Comparison of ENCODE assay signal across 30 cellular contexts in genomic region chr9:37653385-37653784, GRCh38. TPM values are rescaled to one million over a fixed set of nuclear protein-coding genes. Genes with fewer than 3 reads are reported as not detected.
"Had no signal": no experiment of that assay in that cellular context is flagged by ENCODE, and none has a peak within 500 bp of the region (broad histone marks: within the 10 kb centered on the region; RNA-seq: fewer than 3 reads in every experiment).

No MANE protein-coding gene starts in this region.

- H3K4me2 ChIP-seq: hepatocyte had no signal

- H3K27me3 ChIP-seq: gastrocnemius medialis had no signal

- H3K9me3 ChIP-seq: esophagus muscularis mucosa, gastrocnemius medialis, heart right ventricle had no signal

- H3K4me3 Mint-ChIP-seq: activated CD4-positive, alpha-beta memory T cell treated with anti-CD3 and anti-CD28 coated beads, Interleukin-2, amount 10 ng/mL, durations not matched to agents 7 days and 5 days; activated CD4-positive, alpha-beta T cell treated with anti-CD3 and anti-CD28 coated beads, Interleukin-2, amount 10 ng/mL, durations not matched to agents 7 days and 5 days; activated naive CD8-positive, alpha-beta T cell; activated T-cell treated with anti-CD3 and anti-CD28 coated beads, Interleukin-2, amount 50 U/mL, for 4 hours; activated T-helper 17 cell treated with anti-CD3 and anti-CD28 coated beads, Interleukin-2, amount 50 U/mL, for 72 hours; central memory CD8-positive, alpha-beta T cell; dendritic cell treated with granulocyte-macrophage colony-stimulating factor and Interleukin-4, amounts not matched to agents 40 ng/mL and 50 ng/mL, for 4 days; WTC11 had no signal

- DNase-seq: activated CD4-positive, alpha-beta memory T cell treated with anti-CD3 and anti-CD28 coated beads, Interleukin-2, amount 10 ng/mL, durations not matched to agents 7 days and 5 days; activated CD4-positive, alpha-beta T cell treated with anti-CD3 and anti-CD28 coated beads for 1 hour; activated CD4-positive, alpha-beta T cell treated with anti-CD3 and anti-CD28 coated beads for 4 hours; activated CD4-positive, alpha-beta T cell treated with anti-CD3 and anti-CD28 coated beads, Interleukin-2, amount 10 ng/mL, durations not matched to agents 7 days and 5 days; activated CD4-positive, alpha-beta T cell treated with anti-CD3 and anti-CD28 coated beads, Interleukin-2, amount 50 U/mL, for 4 hours; activated CD8-positive, alpha-beta memory T cell treated with anti-CD3 and anti-CD28 coated beads, Interleukin-2, amount 50 U/mL, for 48 hours; activated effector memory CD4-positive, alpha-beta T cell treated with Interleukin-2 at 50 U/mL for 16 hours; activated gamma-delta T cell treated with Interleukin-2 at 50 U/mL for 16 hours; activated naive CD4-positive, alpha-beta T cell treated with anti-CD3 and anti-CD28 coated beads, Interleukin-2, amount 50 U/mL, for 16 hours; activated naive CD4-positive, alpha-beta T cell treated with Interleukin-2 at 50 U/mL for 16 hours; activated T-cell treated with anti-CD3 and anti-CD28 coated beads, Interleukin-2, amount 50 U/mL, for 4 hours; amniotic stem cell; anterior cingulate cortex; brain microvascular endothelial cell; dorsolateral prefrontal cortex; effector memory CD4-positive, alpha-beta T cell; erythroblast; foreskin keratinocyte; gastrocnemius medialis; heart right ventricle; T-helper 2 cell had no signal

- H3K9me3 Mint-ChIP-seq: activated CD4-positive, alpha-beta memory T cell treated with anti-CD3 and anti-CD28 coated beads, Interleukin-2, amount 10 ng/mL, durations not matched to agents 7 days and 5 days; activated CD4-positive, alpha-beta T cell treated with anti-CD3 and anti-CD28 coated beads, Interleukin-2, amount 10 ng/mL, durations not matched to agents 7 days and 5 days; activated T-cell treated with anti-CD3 and anti-CD28 coated beads, Interleukin-2, amount 50 U/mL, for 4 hours; activated T-helper 17 cell treated with anti-CD3 and anti-CD28 coated beads, Interleukin-2, amount 50 U/mL, for 72 hours; central memory CD8-positive, alpha-beta T cell; dendritic cell treated with granulocyte-macrophage colony-stimulating factor and Interleukin-4, amounts not matched to agents 40 ng/mL and 50 ng/mL, for 4 days; WTC11 had no signal

- H3K4me1 ChIP-seq: foreskin keratinocyte had no signal

- ATAC-seq: activated T-cell treated with anti-CD3 and anti-CD28 coated beads, Interleukin-2, amount 50 U/mL, for 4 hours; activated T-helper 17 cell treated with anti-CD3 and anti-CD28 coated beads, Interleukin-2, amount 50 U/mL, for 72 hours; foreskin keratinocyte; gastrocnemius medialis; heart right ventricle; WTC11 had no signal

- H3K27ac Mint-ChIP-seq: activated CD4-positive, alpha-beta memory T cell treated with anti-CD3 and anti-CD28 coated beads, Interleukin-2, amount 10 ng/mL, durations not matched to agents 7 days and 5 days; activated CD4-positive, alpha-beta T cell treated with anti-CD3 and anti-CD28 coated beads, Interleukin-2, amount 10 ng/mL, durations not matched to agents 7 days and 5 days; activated naive CD8-positive, alpha-beta T cell; activated T-helper 17 cell treated with anti-CD3 and anti-CD28 coated beads, Interleukin-2, amount 50 U/mL, for 72 hours; dendritic cell treated with granulocyte-macrophage colony-stimulating factor and Interleukin-4, amounts not matched to agents 40 ng/mL and 50 ng/mL, for 4 days; WTC11 had no signal

- H3K36me3 ChIP-seq: brain microvascular endothelial cell, esophagus muscularis mucosa, gastrocnemius medialis, heart right ventricle had no signal

- H3K27ac ChIP-seq: brain microvascular endothelial cell, coronary artery, dorsolateral prefrontal cortex, esophagus muscularis mucosa, foreskin keratinocyte, gastrocnemius medialis, heart right ventricle, hepatocyte had no signal

- H3K4me3 ChIP-seq: coronary artery, dorsolateral prefrontal cortex, esophagus muscularis mucosa, gastrocnemius medialis, heart right ventricle, hepatocyte had no signal

- H3K36me3 Mint-ChIP-seq: activated naive CD8-positive, alpha-beta T cell; WTC11 had no signal

RNA-seq across cellular contexts. Expression of gene FRMPD1, which starts 2.6 kb away (rescaled TPM):
- total RNA-seq: activated CD4-positive, alpha-beta memory T cell treated with anti-CD3 and anti-CD28 coated beads, Interleukin-2, amount 10 ng/mL, durations not matched to agents 7 days and 5 days; activated CD4-positive, alpha-beta T cell treated with anti-CD3 and anti-CD28 coated beads, Interleukin-2, amount 10 ng/mL, durations not matched to agents 7 days and 5 days; activated T-helper 17 cell treated with anti-CD3 and anti-CD28 coated beads, Interleukin-2, amount 50 U/mL, for 72 hours; bronchial epithelial cell had no signal
